16 cellular contexts compared by ENCODE assay signal in the genomic region with DNA sequence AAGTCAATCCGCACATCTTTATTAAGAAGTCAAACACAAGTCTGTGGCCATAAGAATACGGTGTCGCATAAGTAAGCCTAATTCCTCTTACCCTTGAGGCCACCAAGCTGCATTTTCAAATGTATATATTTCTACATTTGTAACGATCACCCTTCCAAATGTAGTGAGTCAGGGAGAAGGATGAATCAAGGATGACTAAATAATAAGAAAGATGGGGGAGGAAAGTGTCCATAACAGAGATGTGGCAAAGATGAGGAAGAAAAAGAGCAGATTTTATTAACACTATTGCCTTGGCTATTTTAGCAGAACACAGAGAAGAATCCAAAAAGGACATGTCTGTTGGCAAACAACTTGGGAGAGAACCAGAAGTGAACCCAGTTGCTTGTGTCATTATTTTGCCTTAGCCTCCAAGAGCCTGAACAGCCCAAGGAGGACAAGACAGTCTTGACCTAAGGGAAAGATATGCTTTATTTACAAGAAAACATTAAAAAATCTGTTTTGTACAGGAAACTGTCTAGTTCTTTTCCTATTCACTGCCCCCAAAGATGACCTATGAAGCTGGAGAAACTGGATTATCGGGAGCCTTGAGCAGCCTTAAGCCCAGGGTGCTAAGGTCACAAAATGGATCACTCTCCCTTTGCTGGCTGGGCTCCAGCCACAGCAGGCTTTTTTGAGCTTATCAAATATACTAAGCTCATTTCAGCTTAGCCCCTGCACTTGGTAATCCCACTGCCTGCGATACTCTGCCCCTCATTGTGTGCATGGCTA.
DNase-seq lines count a peak whose midpoint lies in the region; ATAC-seq, FAIRE-seq and TF ChIP-seq lines count a peak whose summit lies in the region.
"Had no signal": no experiment of that assay in that cellular context is flagged by ENCODE, and none has a peak within 500 bp of the region (broad histone marks: within the 10 kb centered on the region; RNA-seq: fewer than 3 reads in every experiment).

No MANE protein-coding gene starts in this region.

- TF ChIP-seq CTCF in MCF 10A (IDR thresholded peaks at IDR 0.05; ENCODE audit: unreplicated experiment) (no peak), breast epithelium (IDR thresholded peaks at IDR 0.05) (no peak), Calu3 (IDR thresholded peaks at IDR 0.05; ENCODE audit: unreplicated experiment) (no peak)

- intact Hi-C loops in MCF 10A (cut with micrococcal nuclease) (no loop called here), breast epithelium (cut with DNase I; ENCODE audit: low total_unique reads) (no loop called here), Calu3 (cut with micrococcal nuclease; ENCODE audit: unreplicated experiment) (no loop called here)

- no TSS peak for BruUV-seq in MCF 10A (replicated peaks; lab: Mats Ljungman, UMichigan)
- BruUV-seq in Calu3 (replicated peaks; lab: Mats Ljungman, UMichigan): no TSS peak

- H3K9me3 Mint-ChIP-seq in MCF 10A (ENCODE audit: unreplicated experiment): peaks cover 8% of the 10 kb centered on the region
- no peaks in the 10 kb centered on the region for H3K9me3 Mint-ChIP-seq in Calu3 (ENCODE audit: low read depth, unreplicated experiment)
- H3K9me3 Mint-ChIP-seq: brain had no signal

- ATAC-seq in SK-N-SH treated with all-trans-retinoic acid at 6 μM for 48 hours (peak; percentile 42), GM18870 (IDR thresholded peaks at IDR 0.05; ENCODE audit: unreplicated experiment) (no peak)
- ATAC-seq: activated CD8-positive, alpha-beta T cell treated with anti-CD3 and anti-CD28 coated beads, Interleukin-2, amount 10 ng/mL, durations not matched to agents 7 days and 5 days had no signal

- H3K27ac ChIP-seq in breast epithelium (no peak overlapping the region), small intestine (ENCODE audit: low read depth in 1 of 2, low read length in 1 of 2) (peak overlapping the region in 1 of 2 donors; percentile 11)
- H3K27ac ChIP-seq: 22Rv1 had no signal

- H3K27ac Mint-ChIP-seq in MCF 10A (ENCODE audit: low read depth, unreplicated experiment) (no peak overlapping the region), Calu3 (ENCODE audit: unreplicated experiment) (no peak overlapping the region)
- H3K27ac Mint-ChIP-seq: activated CD8-positive, alpha-beta T cell treated with anti-CD3 and anti-CD28 coated beads, Interleukin-2, amount 10 ng/mL, durations not matched to agents 7 days and 5 days; brain had no signal

- H3K4me3 ChIP-seq in breast epithelium: no peak overlapping the region
- H3K4me3 ChIP-seq in small intestine (ENCODE audit: low read depth in 1 of 2, low read length in 2 of 2): no peak overlapping the region

- H3K36me3 Mint-ChIP-seq in MCF 10A (ENCODE audit: insufficient read depth, unreplicated experiment): no peaks in the 10 kb centered on the region
- no peaks in the 10 kb centered on the region for H3K36me3 Mint-ChIP-seq in Calu3 (ENCODE audit: insufficient read depth, unreplicated experiment)
- H3K36me3 Mint-ChIP-seq: brain had no signal

- POLR2A ChIA-PET in MCF 10A (lab: Yijun Ruan, JAX): no interaction called here

- DNase-seq in MCF 10A (ENCODE audit: unreplicated experiment) (peak; percentile 55), breast epithelium (ENCODE audit: low spot score in 2 of 2) (no peak), fibroblast of the conjunctiva (ENCODE audit: low read depth) (peak; percentile 20), small intestine (peak; percentile 73), Calu3 (no peak), NCI-H1694 treated with DMSO at 0.1 percent for 48 hours (lab: John Stamatoyannopoulos, UW) (no peak)
- DNase-seq: activated CD8-positive, alpha-beta T cell treated with anti-CD3 and anti-CD28 coated beads, Interleukin-2, amount 10 ng/mL, durations not matched to agents 7 days and 5 days; activated effector memory CD4-positive, alpha-beta T cell treated with anti-CD3 and anti-CD28 coated beads, Interleukin-2, amount 50 U/mL, for 16 hours; midbrain; NCI-H1436 treated with DMSO at 0.1 percent for 48 hours; NCI-H524; occipital lobe had no signal

- TF ChIP-seq POLR2A in breast epithelium (IDR thresholded peaks at IDR 0.05): no peak

- H3K27me3 ChIP-seq in breast epithelium (no peaks in the 10 kb centered on the region), small intestine (ENCODE audit: control insufficient read depth in 2 of 2, insufficient read depth in 2 of 2, low read length in 2 of 2) (no peaks in the 10 kb centered on the region)

- H3K4me1 Mint-ChIP-seq in MCF 10A (ENCODE audit: insufficient read depth, unreplicated experiment) (peaks cover 24% of the 10 kb centered on the region), Calu3 (ENCODE audit: low read depth, unreplicated experiment) (peaks cover 10% of the 10 kb centered on the region)
- H3K4me1 Mint-ChIP-seq: brain had no signal

- no peaks in the 10 kb centered on the region for H3K27me3 Mint-ChIP-seq in MCF 10A (ENCODE audit: insufficient read depth, unreplicated experiment)
- H3K27me3 Mint-ChIP-seq in Calu3 (ENCODE audit: unreplicated experiment): no peaks in the 10 kb centered on the region
- H3K27me3 Mint-ChIP-seq: brain had no signal

- no peaks in the 10 kb centered on the region for H3K4me1 ChIP-seq in breast epithelium
- H3K4me1 ChIP-seq in small intestine (ENCODE audit: control insufficient read depth in 2 of 2, insufficient read depth in 1 of 2, low read depth in 1 of 2, low read length in 1 of 2): peaks cover 0 to 2% of the 10 kb centered on the region in 2 donors

- no peak overlapping the region for H3K4me3 Mint-ChIP-seq in MCF 10A (ENCODE audit: unreplicated experiment)
- H3K4me3 Mint-ChIP-seq in Calu3 (ENCODE audit: low read depth, unreplicated experiment): no peak overlapping the region
- H3K4me3 Mint-ChIP-seq: activated CD8-positive, alpha-beta T cell treated with anti-CD3 and anti-CD28 coated beads, Interleukin-2, amount 10 ng/mL, durations not matched to agents 7 days and 5 days; brain had no signal

- H3K36me3 ChIP-seq in breast epithelium: no peaks in the 10 kb centered on the region
- H3K36me3 ChIP-seq in small intestine (ENCODE audit: control insufficient read depth in 2 of 2, insufficient read depth in 2 of 2, low read length in 2 of 2): no peaks in the 10 kb centered on the region

- no peak for FAIRE-seq in small intestine (lab: Jason Lieb, UNC)

- CTCF ChIA-PET in MCF 10A (lab: Yijun Ruan, JAX) (interaction anchor here (0.8 kb wide), 2 partner anchors 77 to 321 kb away, joined by 3 to 4 read pairs; no protein-coding TSS in a partner anchor), Calu3 (lab: Charles Lee) (no interaction called here)

- no peaks in the 10 kb centered on the region for H3K9me3 ChIP-seq in breast epithelium
- no peaks in the 10 kb centered on the region for H3K9me3 ChIP-seq in small intestine (ENCODE audit: control insufficient read depth, low read depth)

- 67 to 74% (median 69%) methylated on average over 6 of the region's 6 CpGs for WGBS in small intestine, 3 donors

TF ChIP-seq in SK-N-SH treated with all-trans-retinoic acid at 6 μM for 48 hours, 23 proteins besides CTCF, POLR2A, EP300 and RAD21:
- TF ChIP-seq BACH2 (CRISPR knock-in tag; IDR thresholded peaks at IDR 0.05; ENCODE audit: borderline replicate concordance): no peak
- no peak for TF ChIP-seq GLIS3 (CRISPR knock-in tag; IDR thresholded peaks at IDR 0.05)
- no peak for TF ChIP-seq PATZ1 (CRISPR knock-in tag; IDR thresholded peaks at IDR 0.05; ENCODE audit: borderline replicate concordance)
- TF ChIP-seq TOX (CRISPR knock-in tag; IDR thresholded peaks at IDR 0.05; ENCODE audit: borderline replicate concordance): no peak
- TF ChIP-seq OSR1 (CRISPR knock-in tag; IDR thresholded peaks at IDR 0.05): no peak
- TF ChIP-seq CREB5 (CRISPR knock-in tag; IDR thresholded peaks at IDR 0.05; ENCODE audit: low read depth): no peak

Comparison
In these comparisons a context has a peak if more than half of its experiments do, and no peak if none do; other contexts are left out.
1. DNase-seq: peak in MCF 10A (single experiment), fibroblast of the conjunctiva (single experiment) and small intestine (single experiment); none in breast epithelium (0 of 2), Calu3 (single experiment) and NCI-H1694 treated with DMSO at 0.1 percent for 48 hours (single experiment).